In genomic region chr7:138248609-138249008, GRCh38 we compare ENCODE assay signal across 22 cellular contexts.
"Had no signal": no experiment of that assay in that cellular context is flagged by ENCODE, and none has a peak within 500 bp of the region (broad histone marks: within the 10 kb centered on the region; RNA-seq: fewer than 3 reads in every experiment).

No MANE protein-coding gene starts in this region.

- H3K27me3 Mint-ChIP-seq: memory B cell; naive B cell; stimulated activated naive CD8-positive, alpha-beta T cell treated with anti-CD3 and anti-CD28 coated beads, Interleukin-15, amount 100 ng/mL, for 72 hours had no signal

- H3K27ac ChIP-seq: colonic mucosa, gastrocnemius medialis, left ventricle myocardium inferior, lower lobe of right lung, neutrophil, psoas muscle, testis, tibial nerve had no signal

- H3K36me3 ChIP-seq: colonic mucosa, gastrocnemius medialis, left ventricle myocardium inferior, lower lobe of right lung, neutrophil, tibial nerve had no signal

- H3K4me1 Mint-ChIP-seq: immature natural killer cell; memory B cell; naive B cell; stimulated activated naive B cell treated with anti-CD40 and anti-IgM and Interleukin-4, amounts not matched to agents 10 μg/mL and 1 μg/mL and 100 μg/mL, for 72 hours; stimulated activated naive CD8-positive, alpha-beta T cell treated with anti-CD3 and anti-CD28 coated beads, Interleukin-15, amount 100 ng/mL, for 72 hours had no signal

- H3K27me3 ChIP-seq: colonic mucosa, gastrocnemius medialis, neutrophil, testis, tibial nerve had no signal

- H3K27ac Mint-ChIP-seq: immature natural killer cell; memory B cell; naive B cell; stimulated activated naive B cell treated with anti-CD40 and anti-IgM and Interleukin-4, amounts not matched to agents 10 μg/mL and 1 μg/mL and 100 μg/mL, for 72 hours had no signal

- H3K4me1 ChIP-seq: colonic mucosa, gastrocnemius medialis, lower lobe of right lung, psoas muscle, testis, tibial nerve had no signal

- H3K36me3 Mint-ChIP-seq: immature natural killer cell; memory B cell; stimulated activated naive B cell treated with anti-CD40 and anti-IgM and Interleukin-4, amounts not matched to agents 10 μg/mL and 1 μg/mL and 100 μg/mL, for 72 hours had no signal

- ATAC-seq: gastrocnemius medialis; left cardiac atrium; lower lobe of right lung; psoas muscle; sciatic nerve; stimulated activated naive B cell treated with anti-CD40 and anti-IgM and Interleukin-4, amounts not matched to agents 10 μg/mL and 1 μg/mL and 100 μg/mL, for 72 hours; stimulated activated naive CD8-positive, alpha-beta T cell treated with anti-CD3 and anti-CD28 coated beads, Interleukin-15, amount 100 ng/mL, for 72 hours had no signal

- H3K4me3 ChIP-seq: colonic mucosa, gastrocnemius medialis, left ventricle myocardium inferior, lower lobe of right lung, psoas muscle, testis, tibial nerve had no signal

- DNase-seq: colonic mucosa; effector CD4-positive, alpha-beta T cell; gastrocnemius medialis; glutamatergic neuron; immature natural killer cell; kidney; left cardiac atrium; left ventricle myocardium inferior; lower lobe of right lung; naive B cell; psoas muscle; retina; stimulated activated CD4-positive, alpha-beta T cell treated with anti-CD3 and anti-CD28 coated beads, Interleukin-2, amount 100 ng/mL, for 24 hours; stimulated activated CD4-positive, alpha-beta T cell treated with anti-CD3 and anti-CD28 coated beads, Interleukin-4, amount 100 ng/mL, for 4 hours; stimulated activated naive B cell treated with anti-CD40 and anti-IgM and Interleukin-4, amounts not matched to agents 10 μg/mL and 1 μg/mL and 100 μg/mL, for 72 hours; stimulated activated naive CD8-positive, alpha-beta T cell treated with anti-CD3 and anti-CD28 coated beads, Interleukin-15, amount 100 ng/mL, for 72 hours; testis had no signal

- H3K4me3 Mint-ChIP-seq: immature natural killer cell; memory B cell; naive B cell; nephron; stimulated activated naive B cell treated with anti-CD40 and anti-IgM and Interleukin-4, amounts not matched to agents 10 μg/mL and 1 μg/mL and 100 μg/mL, for 72 hours; stimulated activated naive CD8-positive, alpha-beta T cell treated with anti-CD3 and anti-CD28 coated beads, Interleukin-15, amount 100 ng/mL, for 72 hours had no signal
